ENCODE assay signal across 1 cellular context in genomic region chr5:151255621-151256286, GRCh38.
TF ChIP-seq lines count a peak whose summit lies in the region.

No MANE protein-coding gene starts in this region.

TF ChIP-seq in GM12878, 131 proteins besides CTCF, POLR2A, EP300 and RAD21 (continued from another document):
- TF ChIP-seq, protein P1, sequence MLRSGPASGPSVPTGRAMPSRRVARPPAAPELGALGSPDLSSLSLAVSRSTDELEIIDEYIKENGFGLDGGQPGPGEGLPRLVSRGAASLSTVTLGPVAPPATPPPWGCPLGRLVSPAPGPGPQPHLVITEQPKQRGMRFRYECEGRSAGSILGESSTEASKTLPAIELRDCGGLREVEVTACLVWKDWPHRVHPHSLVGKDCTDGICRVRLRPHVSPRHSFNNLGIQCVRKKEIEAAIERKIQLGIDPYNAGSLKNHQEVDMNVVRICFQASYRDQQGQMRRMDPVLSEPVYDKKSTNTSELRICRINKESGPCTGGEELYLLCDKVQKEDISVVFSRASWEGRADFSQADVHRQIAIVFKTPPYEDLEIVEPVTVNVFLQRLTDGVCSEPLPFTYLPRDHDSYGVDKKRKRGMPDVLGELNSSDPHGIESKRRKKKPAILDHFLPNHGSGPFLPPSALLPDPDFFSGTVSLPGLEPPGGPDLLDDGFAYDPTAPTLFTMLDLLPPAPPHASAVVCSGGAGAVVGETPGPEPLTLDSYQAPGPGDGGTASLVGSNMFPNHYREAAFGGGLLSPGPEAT (IDR thresholded peaks at IDR 0.05; ENCODE audit: low read depth), result peak; percentile 75
- TF ChIP-seq SUZ12 (IDR thresholded peaks at IDR 0.05; ENCODE audit: unreplicated experiment), result no peak
- TF ChIP-seq BACH1 (IDR thresholded peaks at IDR 0.05; ENCODE audit: borderline replicate concordance), result peak; percentile 59; the same call in 1 of the 2 replicates
- peak; percentile 86 for TF ChIP-seq IRF4 (IDR thresholded peaks at IDR 0.05; ENCODE audit: low read depth, low read length)
- peak; percentile 85 to 87 for TF ChIP-seq BHLHE40 (IDR thresholded peaks at IDR 0.05; ENCODE audit: borderline replicate concordance in 1 of 2, low read depth in 2 of 2, low read length in 1 of 2)
